In the genomic region with DNA sequence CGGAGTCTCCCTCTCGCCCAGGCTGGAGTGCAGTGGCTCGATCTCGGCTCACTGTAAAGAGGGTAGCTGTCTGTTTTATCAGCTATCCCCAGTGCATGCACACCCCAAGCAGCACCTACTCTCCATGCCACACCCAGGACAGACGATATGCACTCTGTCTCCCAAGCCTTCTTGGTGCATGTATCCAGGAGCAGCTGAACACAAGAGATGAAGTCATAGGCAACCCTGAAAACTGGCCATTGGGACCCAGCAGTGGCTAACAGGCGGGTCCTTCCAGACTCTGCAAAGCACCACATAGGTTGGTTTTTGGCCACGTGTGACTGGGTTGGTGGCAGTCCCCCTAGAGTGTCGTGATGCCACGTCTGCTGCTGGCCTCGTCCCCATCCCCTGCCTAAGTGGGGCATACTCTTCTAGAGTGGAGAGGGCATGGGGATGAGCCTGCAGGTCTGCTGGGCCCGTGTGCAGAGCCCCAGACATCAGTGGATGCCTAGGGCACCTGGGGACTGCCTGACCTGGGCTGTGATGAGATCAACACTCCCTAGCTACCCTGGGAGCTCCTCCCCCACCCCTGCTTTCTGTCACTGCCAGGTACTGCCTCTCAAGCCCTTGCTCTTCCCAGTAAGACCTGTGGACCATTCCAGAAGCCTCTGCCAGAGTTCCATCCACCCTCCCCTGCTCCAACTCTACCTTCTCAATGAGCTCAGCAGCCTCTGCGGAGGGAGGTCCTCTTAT, we compare ENCODE assay signal across 31 cellular contexts. TPM values are rescaled to one million over a fixed set of nuclear protein-coding genes. Genes with fewer than 3 reads are reported as not detected.
DNase-seq lines count a peak whose midpoint lies in the region; ATAC-seq, FAIRE-seq and TF ChIP-seq lines count a peak whose summit lies in the region.
"Had no signal": no experiment of that assay in that cellular context is flagged by ENCODE, and none has a peak within 500 bp of the region (broad histone marks: within the 10 kb centered on the region; RNA-seq: fewer than 3 reads in every experiment).

No MANE protein-coding gene starts in this region.

- peaks cover 27% of the 10 kb centered on the region for H3K27me3 ChIP-seq in HUES48 (ENCODE audit: control insufficient read depth, insufficient read depth, low read length)
- H3K27me3 ChIP-seq: BLaER1 had no signal

- H3K9ac ChIP-seq in HUES48 (ENCODE audit: low read depth, low read length) (no peak overlapping the region), kidney (ENCODE audit: low read length in 2 of 2) (no peak overlapping the region)
- H3K9ac ChIP-seq: BLaER1 had no signal

- no peak overlapping the region for H3K27ac ChIP-seq in HUES48 (ENCODE audit: low read depth, low read length)
- H3K27ac ChIP-seq in kidney (ENCODE audit: low read depth in 2 of 2, low read length in 2 of 2): no peak overlapping the region
- H3K27ac ChIP-seq: BLaER1, brain microvascular endothelial cell, left lung, pancreas, SK-N-MC had no signal

- no peaks in the 10 kb centered on the region for H3K36me3 ChIP-seq in HUES48 (ENCODE audit: control insufficient read depth, insufficient read depth, low read length)
- peaks cover 2 to 3% of the 10 kb centered on the region in 2 donors for H3K36me3 ChIP-seq in kidney (ENCODE audit: control insufficient read depth in 1 of 2, insufficient read depth in 2 of 2, low read length in 2 of 2)
- H3K36me3 ChIP-seq: BLaER1, brain microvascular endothelial cell, left lung, pancreas had no signal

- H3K9me3 ChIP-seq in HUES48 (ENCODE audit: control insufficient read depth, insufficient read depth, low read length): no peaks in the 10 kb centered on the region
- H3K9me3 ChIP-seq in kidney (ENCODE audit: control insufficient read depth in 1 of 2, low read length in 2 of 2): no peaks in the 10 kb centered on the region
- H3K9me3 ChIP-seq: left lung, pancreas had no signal

- in situ Hi-C loops in G401 (cut with HindIII; ENCODE audit: low sequenced_read_pairs): no loop called here

- intact Hi-C loops in kidney (cut with DNase I): no loop called here

- peaks cover 3% of the 10 kb centered on the region for H3K9me3 Mint-ChIP-seq in activated CD4-positive, alpha-beta T cell treated with anti-CD3 and anti-CD28 coated beads, Interleukin-2, amount 10 ng/mL, durations not matched to agents 7 days and 5 days
- H3K9me3 Mint-ChIP-seq: activated naive CD4-positive, alpha-beta T cell treated with anti-CD3 and anti-CD28 coated beads, Interleukin-2, amount 50 U/mL, for 24 hours; activated T-helper 17 cell treated with anti-CD3 and anti-CD28 coated beads, Interleukin-2, amount 50 U/mL, for 72 hours; IgD-negative memory B cell; memory B cell; nephron; stimulated activated memory B cell treated with anti-CD40 and anti-IgM and Interleukin-4, amounts not matched to agents 10 μg/mL and 1 μg/mL and 100 μg/mL, for 72 hours; T-helper 1 cell treated with Interleukin-12 subunit alpha and Interleukin-12 subunit beta and Interleukin-4 antibody, amounts not matched to agents 30 μg/mL and 1 μg/mL, for 36 hours had no signal

- H3K4me3 ChIP-seq in HUES48 (ENCODE audit: low read depth, low read length): peak overlapping the region; percentile 54; the same call in 1 of the 2 replicates
- H3K4me3 ChIP-seq in kidney (ENCODE audit: low read length in 2 of 2): no peak overlapping the region
- H3K4me3 ChIP-seq: BLaER1, left lung, pancreas, SK-N-MC had no signal

- H3K27ac Mint-ChIP-seq in activated CD4-positive, alpha-beta T cell treated with anti-CD3 and anti-CD28 coated beads, Interleukin-2, amount 10 ng/mL, durations not matched to agents 7 days and 5 days: no peak overlapping the region
- H3K27ac Mint-ChIP-seq: activated CD8-positive, alpha-beta T cell treated with anti-CD3 and anti-CD28 coated beads, Interleukin-2, amount 10 ng/mL, durations not matched to agents 7 days and 5 days; activated naive CD4-positive, alpha-beta T cell treated with anti-CD3 and anti-CD28 coated beads, Interleukin-2, amount 50 U/mL, for 24 hours; activated T-helper 17 cell treated with anti-CD3 and anti-CD28 coated beads, Interleukin-2, amount 50 U/mL, for 72 hours; IgD-negative memory B cell; memory B cell; nephron; stimulated activated memory B cell treated with anti-CD40 and anti-IgM and Interleukin-4, amounts not matched to agents 10 μg/mL and 1 μg/mL and 100 μg/mL, for 72 hours; T-helper 1 cell treated with Interleukin-12 subunit alpha and Interleukin-12 subunit beta and Interleukin-4 antibody, amounts not matched to agents 30 μg/mL and 1 μg/mL, for 36 hours had no signal

- CTCF ChIA-PET in activated CD4-positive, alpha-beta T cell treated with anti-CD3 and anti-CD28 coated beads, Interleukin-2, amount 10 ng/mL, durations not matched to agents 7 days and 5 days (lab: Charles Lee): interaction anchor here (0.5 to 2.9 kb wide), 4 partner anchors 9 to 450 kb away, joined by 3 to 11 read pairs (median 4); a partner anchor contains a TSS

- H3K4me3 Mint-ChIP-seq in activated CD4-positive, alpha-beta T cell treated with anti-CD3 and anti-CD28 coated beads, Interleukin-2, amount 10 ng/mL, durations not matched to agents 7 days and 5 days: no peak overlapping the region
- H3K4me3 Mint-ChIP-seq: activated CD8-positive, alpha-beta T cell treated with anti-CD3 and anti-CD28 coated beads, Interleukin-2, amount 10 ng/mL, durations not matched to agents 7 days and 5 days; activated naive CD4-positive, alpha-beta T cell treated with anti-CD3 and anti-CD28 coated beads, Interleukin-2, amount 50 U/mL, for 24 hours; activated T-helper 17 cell treated with anti-CD3 and anti-CD28 coated beads, Interleukin-2, amount 50 U/mL, for 72 hours; memory B cell; nephron; stimulated activated memory B cell treated with anti-CD40 and anti-IgM and Interleukin-4, amounts not matched to agents 10 μg/mL and 1 μg/mL and 100 μg/mL, for 72 hours; T-helper 1 cell treated with Interleukin-12 subunit alpha and Interleukin-12 subunit beta and Interleukin-4 antibody, amounts not matched to agents 30 μg/mL and 1 μg/mL, for 36 hours had no signal

- FAIRE-seq in kidney (lab: Jason Lieb, UNC): no peak
- FAIRE-seq: islet of Langerhans, pancreas had no signal

- POLR2A ChIA-PET in activated CD4-positive, alpha-beta T cell treated with anti-CD3 and anti-CD28 coated beads, Interleukin-2, amount 10 ng/mL, durations not matched to agents 7 days and 5 days (lab: Charles Lee): no interaction called here

- peaks cover 13% of the 10 kb centered on the region for H3K4me1 ChIP-seq in HUES48 (ENCODE audit: control insufficient read depth, insufficient read depth, low read length)
- H3K4me1 ChIP-seq in kidney (ENCODE audit: control insufficient read depth in 1 of 2, insufficient read depth in 1 of 2, low read depth in 1 of 2, low read length in 2 of 2): no peaks in the 10 kb centered on the region
- H3K4me1 ChIP-seq: left lung, pancreas had no signal

- peaks cover 3% of the 10 kb centered on the region for H3K4me1 Mint-ChIP-seq in activated CD4-positive, alpha-beta T cell treated with anti-CD3 and anti-CD28 coated beads, Interleukin-2, amount 10 ng/mL, durations not matched to agents 7 days and 5 days

- ATAC-seq in HG02798 (IDR thresholded peaks at IDR 0.05; ENCODE audit: poor library complexity, unreplicated experiment): no peak
- no peak for ATAC-seq in GM21619 (IDR thresholded peaks at IDR 0.05; ENCODE audit: unreplicated experiment)
- ATAC-seq: activated CD8-positive, alpha-beta T cell treated with anti-CD3 and anti-CD28 coated beads, Interleukin-2, amount 10 ng/mL, durations not matched to agents 7 days and 5 days; activated T-helper 17 cell treated with anti-CD3 and anti-CD28 coated beads, Interleukin-2, amount 50 U/mL, for 72 hours; left lung had no signal

- H3K36me3 Mint-ChIP-seq in activated CD4-positive, alpha-beta T cell treated with anti-CD3 and anti-CD28 coated beads, Interleukin-2, amount 10 ng/mL, durations not matched to agents 7 days and 5 days (ENCODE audit: low read depth): no peaks in the 10 kb centered on the region
- H3K36me3 Mint-ChIP-seq: activated naive CD4-positive, alpha-beta T cell treated with anti-CD3 and anti-CD28 coated beads, Interleukin-2, amount 50 U/mL, for 24 hours; IgD-negative memory B cell; memory B cell; stimulated activated memory B cell treated with anti-CD40 and anti-IgM and Interleukin-4, amounts not matched to agents 10 μg/mL and 1 μg/mL and 100 μg/mL, for 72 hours had no signal

- DNase-seq in G401 (ENCODE audit: low spot score): peak; percentile 95
- DNase-seq in cerebellar nuclear complex (lab: John Stamatoyannopoulos, UW): peak; percentile 59 to 72
- DNase-seq in kidney: peak; percentile 22
- no peak for DNase-seq in SIG-M5 (lab: John Stamatoyannopoulos, UW)
- no peak for DNase-seq in activated CD4-positive, alpha-beta T cell treated with anti-CD3 and anti-CD28 coated beads, Interleukin-2, amount 10 ng/mL, durations not matched to agents 7 days and 5 days
- DNase-seq: ACHN; activated CD4-positive, CD25-positive, alpha-beta regulatory T cell treated with anti-CD3 and anti-CD28 coated beads, Interleukin-2, amount 50 U/mL, for 72 hours; activated CD8-positive, alpha-beta T cell treated with anti-CD3 and anti-CD28 coated beads, Interleukin-2, amount 10 ng/mL, durations not matched to agents 7 days and 5 days; amniotic stem cell; brain microvascular endothelial cell; HCEC 1CT; hypothalamus; NCI-H2107; OCI-M1; pancreas had no signal

- peaks cover 26% of the 10 kb centered on the region for H3K27me3 Mint-ChIP-seq in activated CD4-positive, alpha-beta T cell treated with anti-CD3 and anti-CD28 coated beads, Interleukin-2, amount 10 ng/mL, durations not matched to agents 7 days and 5 days

- no peak for TF ChIP-seq CTCF in kidney (IDR thresholded peaks at IDR 0.05; ENCODE audit: borderline replicate concordance, extremely low read depth, insufficient read depth)

RNA-seq across cellular contexts. Expression of a gene that starts 9.3 kb away (rescaled TPM):
- total RNA-seq in G401 (2014; rRNA removed; shearing (Covaris generic)): 0.80 TPM in 1 of 2 replicates, not detected in the other
- 3.2 TPM for total RNA-seq in kidney
- polyA plus RNA-seq in kidney (ENCODE audit: insufficient read depth, low read depth, low replicate concordance): 5.4 TPM
- total RNA-seq in activated CD4-positive, alpha-beta T cell treated with anti-CD3 and anti-CD28 coated beads, Interleukin-2, amount 10 ng/mL, durations not matched to agents 7 days and 5 days: 10 to 100 TPM; 19.8 to 24.7 TPM
- total RNA-seq: NCI-H460, renal cortical epithelial cell had no signal

RNA-seq across cellular contexts. Expression of a gene that starts 10.0 kb away (rescaled TPM):
- total RNA-seq in G401 (2014; rRNA removed; shearing (Covaris generic)): 66.8 and 98.7 TPM in 2 replicates
- total RNA-seq in kidney: 2.1 TPM
- polyA plus RNA-seq in kidney (ENCODE audit: insufficient read depth, low read depth, low replicate concordance): 1.9 TPM
- under 1 TPM; 0.75 to 0.89 TPM for total RNA-seq in activated CD4-positive, alpha-beta T cell treated with anti-CD3 and anti-CD28 coated beads, Interleukin-2, amount 10 ng/mL, durations not matched to agents 7 days and 5 days

RNA-seq across cellular contexts. Expression of a gene that starts 10.1 kb away (rescaled TPM):
- 110 and 120 TPM in 2 replicates for total RNA-seq in G401 (2014; rRNA removed; shearing (Covaris generic))
- 86.4 TPM for total RNA-seq in kidney
- 41.5 TPM for polyA plus RNA-seq in kidney (ENCODE audit: insufficient read depth, low read depth, low replicate concordance)
- 10 to 100 TPM; 91.3 to 98.2 TPM for total RNA-seq in activated CD4-positive, alpha-beta T cell treated with anti-CD3 and anti-CD28 coated beads, Interleukin-2, amount 10 ng/mL, durations not matched to agents 7 days and 5 days

RNA-seq across cellular contexts. Expression of a gene that starts 19.4 kb away (rescaled TPM):
- 81.2 and 118 TPM in 2 replicates for total RNA-seq in G401 (2014; rRNA removed; shearing (Covaris generic))
- total RNA-seq in kidney: 28.2 TPM
- 51.9 TPM for polyA plus RNA-seq in kidney (ENCODE audit: insufficient read depth, low read depth, low replicate concordance)
- total RNA-seq in activated CD4-positive, alpha-beta T cell treated with anti-CD3 and anti-CD28 coated beads, Interleukin-2, amount 10 ng/mL, durations not matched to agents 7 days and 5 days: 10 to 100 TPM; 43.6 to 49.9 TPM

RNA-seq across cellular contexts. Expression of a gene that starts 19.5 kb away (rescaled TPM):
- 32.0 and 35.8 TPM in 2 replicates for total RNA-seq in G401 (2014; rRNA removed; shearing (Covaris generic))
- total RNA-seq in kidney: 18.8 TPM
- polyA plus RNA-seq in kidney (ENCODE audit: insufficient read depth, low read depth, low replicate concordance): 14.7 TPM
- 10 to 100 TPM; 30.2 to 33.8 TPM for total RNA-seq in activated CD4-positive, alpha-beta T cell treated with anti-CD3 and anti-CD28 coated beads, Interleukin-2, amount 10 ng/mL, durations not matched to agents 7 days and 5 days

Comparison
In these comparisons a context has a peak if more than half of its experiments do, and no peak if none do; other contexts are left out.
1. DNase-seq: peak in G401 (single experiment), cerebellar nuclear complex (2 of 2) and kidney (single experiment); none in SIG-M5 (single experiment) and activated CD4-positive, alpha-beta T cell treated with anti-CD3 and anti-CD28 coated beads, Interleukin-2, amount 10 ng/mL, durations not matched to agents 7 days and 5 days (single experiment).
2. RNA of a gene that starts 10.0 kb away (total RNA-seq): 66.8 to 98.7 TPM in G401; 2.1 TPM in kidney (single experiment) and 0.75 to 0.89 TPM in activated CD4-positive, alpha-beta T cell treated with anti-CD3 and anti-CD28 coated beads, Interleukin-2, amount 10 ng/mL, durations not matched to agents 7 days and 5 days; every median in the first group is over 10 times any median in the second.